Comparison of ENCODE assay signal across 11 cellular contexts in genomic region chr16:2755158-2755557, GRCh38. TPM values are rescaled to one million over a fixed set of nuclear protein-coding genes. Genes with fewer than 3 reads are reported as not detected.
DNase-seq lines count a peak whose midpoint lies in the region; ATAC-seq and TF ChIP-seq lines count a peak whose summit lies in the region.
"Had no signal": no experiment of that assay in that cellular context is flagged by ENCODE, and none has a peak within 500 bp of the region (broad histone marks: within the 10 kb centered on the region; RNA-seq: fewer than 3 reads in every experiment).

No MANE protein-coding gene starts in this region.

- no peak overlapping the region for H4K91ac ChIP-seq in neuronal stem cell (ENCODE audit: low read depth, low read length, poor library complexity)

- H3K79me1 ChIP-seq in neuronal stem cell (ENCODE audit: low read depth, low read length) = peaks cover 6% of the 10 kb centered on the region

- in situ Hi-C loops in astrocyte of the cerebellum (cut with HindIII; ENCODE audit: low sequenced_read_pairs) = no loop called here

- no peak for TF ChIP-seq POLR2A in HCT116 (IDR thresholded peaks at IDR 0.05; ENCODE audit: borderline replicate concordance, extremely low read depth, insufficient read depth, insufficient read length)

- no TSS peak for BruUV-seq in HCT116 (replicated peaks; lab: Mats Ljungman, UMichigan)

- H3K9me3 ChIP-seq in HCT116 (ENCODE audit: control insufficient read depth in 1 of 2, insufficient read depth in 1 of 2, low read depth in 1 of 2, low read length in 2 of 2) (no peaks in the 10 kb centered on the region), mucosa of rectum (ENCODE audit: control insufficient read depth in 2 of 2, low read length in 2 of 2) (no peaks in the 10 kb centered on the region), neuronal stem cell (replicated peaks in 1 of 2; ENCODE audit: control insufficient read depth in 2 of 2, insufficient read depth in 1 of 2, low read depth in 1 of 2, low read length in 2 of 2) (peaks cover 3 to 4% of the 10 kb centered on the region in 2 donors)

- H3K4ac ChIP-seq in neuronal stem cell (ENCODE audit: low read length) = no peak overlapping the region

- H3K4me3 ChIP-seq in HCT116 (replicated peaks in 1 of 2; ENCODE audit: low read depth in 1 of 2, low read length in 2 of 2) (peak overlapping the region in 1 of 2 experiments; percentile 92; a peak in 1 of 4 replicates), astrocyte of the cerebellum (ENCODE audit: low read depth, low read length) (peak overlapping the region; percentile 93), mucosa of rectum (ENCODE audit: low read length in 2 of 2) (peak overlapping the region; percentile 87 to 98), neuronal stem cell (ENCODE audit: low read length in 2 of 2) (peak overlapping the region in 1 of 2 donors; percentile 96)

- DNase-seq in HCT116 (ENCODE audit: low read depth, low spot score) (no peak), astrocyte of the cerebellum (ENCODE audit: low read depth) (no peak), neuronal stem cell (ENCODE audit: low spot score) (no peak), HUDEP-2 (lab: John Stamatoyannopoulos, UW; ENCODE audit: unreplicated experiment in 76 of 76) (no peak)
- no peak for DNase-seq in central memory CD4-positive, alpha-beta T cell
- DNase-seq: DMS79 treated with DMSO at 0.1 percent for 48 hours had no signal

- WGBS in neuronal stem cell (ENCODE audit: extremely low coverage in 2 of 2, insufficient read length in 2 of 2, insufficient replicate concordance in 1 of 2), 2 donors = 100% methylated on average over 1 of the region's 3 CpGs; no CpG with 5 or more reads in 1 of the 2 donors

- H2BK5ac ChIP-seq in neuronal stem cell (ENCODE audit: low read length) = no peak overlapping the region

- peaks cover 40 to 58% of the 10 kb centered on the region in 2 experiments for H3K36me3 ChIP-seq in HCT116 (ENCODE audit: control insufficient read depth in 1 of 2, insufficient read depth in 2 of 2, low read length in 2 of 2)
- peaks cover 37% of the 10 kb centered on the region in 2 donors for H3K36me3 ChIP-seq in mucosa of rectum (ENCODE audit: control insufficient read depth in 2 of 2, insufficient read depth in 2 of 2, low read length in 2 of 2)
- H3K36me3 ChIP-seq in neuronal stem cell (replicated peaks in 1 of 2; ENCODE audit: control insufficient read depth in 2 of 2, insufficient read depth in 2 of 2, low read length in 2 of 2) = peaks cover 37 to 70% of the 10 kb centered on the region in 2 donors

- TF ChIP-seq RAD21 in HCT116 (IDR thresholded peaks at IDR 0.05; ENCODE audit: low read depth) = no peak

- RAD21 ChIA-PET in HCT116 (lab: Charles Lee; ENCODE audit: low non-redundant PET in 1 of 2, low total read pairs in 2 of 2, uncharacterized antibody in 2 of 2, unreplicated experiment in 2 of 2) = no interaction called here

- no peak overlapping the region for H2AK5ac ChIP-seq in neuronal stem cell (ENCODE audit: low read depth, low read length)

- H3K14ac ChIP-seq in neuronal stem cell (ENCODE audit: low read length) = no peak overlapping the region

- peaks cover 42% of the 10 kb centered on the region; the same call in 1 of the 2 replicates for H4K20me1 ChIP-seq in HCT116 (ENCODE audit: insufficient read depth)

- H3K18ac ChIP-seq in neuronal stem cell (ENCODE audit: low read length) = no peak overlapping the region

- H2BK15ac ChIP-seq in neuronal stem cell (ENCODE audit: low read length) = no peak overlapping the region

- TF ChIP-seq CTCF in 22Rv1 (IDR thresholded peaks at IDR 0.05) (no peak), HCT116 (IDR thresholded peaks at IDR 0.05 in 2 of 3, conservative IDR thresholded peaks at IDR 0.05 in 1 of 3; ENCODE audit: borderline replicate concordance in 1 of 3, insufficient read depth in 1 of 3, low read depth in 2 of 3, low read length in 2 of 3) (no peak), astrocyte of the cerebellum (IDR thresholded peaks at IDR 0.05; ENCODE audit: low read depth, low read length, missing control alignments) (no peak)

- H2BK12ac ChIP-seq in neuronal stem cell (ENCODE audit: low read length) = no peak overlapping the region

- ATAC-seq in HCT116 (no peak), GM21390 (IDR thresholded peaks at IDR 0.05; ENCODE audit: unreplicated experiment) (no peak)

- no peaks in the 10 kb centered on the region for H3K9me2 ChIP-seq in HCT116 (ENCODE audit: insufficient read depth)

- H4K8ac ChIP-seq in neuronal stem cell (ENCODE audit: low read depth, low read length) = no peak overlapping the region

- H3K4me2 ChIP-seq in HCT116 (ENCODE audit: low read length) = peak overlapping the region; percentile 76; the same call in 1 of the 2 replicates
- no peak overlapping the region for H3K4me2 ChIP-seq in neuronal stem cell (ENCODE audit: insufficient read depth, low read length, poor library complexity, severe bottlenecking)

- POLR2A ChIA-PET in HCT116 (lab: Charles Lee) = no interaction called here

- H3K27me3 ChIP-seq in HCT116 (ENCODE audit: insufficient read depth, low read length) (no peaks in the 10 kb centered on the region), mucosa of rectum (ENCODE audit: control insufficient read depth in 2 of 2, insufficient read depth in 2 of 2, low read length in 2 of 2) (no peaks in the 10 kb centered on the region), neuronal stem cell (ENCODE audit: control insufficient read depth in 3 of 3, insufficient read depth in 3 of 3, low read depth in 1 of 3, low read length in 3 of 3) (no peaks in the 10 kb centered on the region)

- H3K23ac ChIP-seq in neuronal stem cell (ENCODE audit: low read depth, low read length, poor library complexity) = no peak overlapping the region

- H3K9ac ChIP-seq in HCT116 (ENCODE audit: low read length) (peak overlapping the region; percentile 90; the same call in 1 of the 2 replicates), mucosa of rectum (ENCODE audit: low read depth in 1 of 2, low read length in 2 of 2) (peak overlapping the region in 1 of 2 donors; percentile 92), neuronal stem cell (ENCODE audit: low read depth, low read length, poor library complexity) (no peak overlapping the region)

- H3K4me1 ChIP-seq in HCT116 (ENCODE audit: control insufficient read depth in 1 of 2, insufficient read depth in 2 of 2, low read length in 2 of 2) = peaks cover 18 to 32% of the 10 kb centered on the region in 2 experiments
- peaks cover 21 to 25% of the 10 kb centered on the region in 2 donors for H3K4me1 ChIP-seq in mucosa of rectum (ENCODE audit: control insufficient read depth in 2 of 2, insufficient read depth in 2 of 2, low read length in 2 of 2)
- H3K4me1 ChIP-seq in neuronal stem cell (ENCODE audit: control insufficient read depth in 2 of 2, insufficient read depth in 1 of 2, low read depth in 1 of 2, low read length in 2 of 2) = peaks cover 13 to 17% of the 10 kb centered on the region in 2 donors

- H3K79me2 ChIP-seq in HCT116 (ENCODE audit: insufficient read depth, low read length) = peaks cover 90% of the 10 kb centered on the region

- H3K27ac ChIP-seq in 22Rv1 (0 out of 2 replicates have a peak overlapping the region, but pooled peaks have one; percentile 7), HCT116 (ENCODE audit: low read depth, low read length) (no peak overlapping the region), mucosa of rectum (ENCODE audit: low read depth in 2 of 2, low read length in 2 of 2) (no peak overlapping the region), neuronal stem cell (replicated peaks; ENCODE audit: low read length) (no peak overlapping the region)

- no peak overlapping the region for H2BK120ac ChIP-seq in neuronal stem cell (ENCODE audit: low read depth, low read length)

- intact Hi-C loops in HCT116 (cut with micrococcal nuclease) = no loop called here

- no peak overlapping the region for H2AFZ ChIP-seq in HCT116 (ENCODE audit: low read depth, low read length, poor library complexity, severe bottlenecking)
- H2AFZ ChIP-seq in neuronal stem cell (ENCODE audit: low read length) = no peak overlapping the region

- CTCF ChIA-PET in HCT116 (lab: Charles Lee) = no interaction called here

TF ChIP-seq in HCT116, 20 proteins besides CTCF, POLR2A, EP300 and RAD21:
- TF ChIP-seq YY1 (IDR thresholded peaks at IDR 0.05; ENCODE audit: extremely low read depth, insufficient replicate concordance, low read depth, low read length) (no peak), SRF (IDR thresholded peaks at IDR 0.05; ENCODE audit: low read depth) (no peak)

RNA-seq across cellular contexts. Expression of gene SRRM2, which starts 2.7 kb away (rescaled TPM):
- total RNA-seq in HCT116 (2021; ENCODE audit: unreplicated experiment) = 541 TPM
- polyA plus RNA-seq in HCT116 (2012) = 558 and 559 TPM in 2 replicates
- 516 TPM for polyA plus RNA-seq in neuronal stem cell (2013, experiment 1 of 2)
- 512 TPM for polyA plus RNA-seq in neuronal stem cell (2013, experiment 2 of 2)

RNA-seq across cellular contexts. Expression of gene ELOB, which starts 21.9 kb away (rescaled TPM):
- 239 TPM for total RNA-seq in HCT116 (2021; ENCODE audit: unreplicated experiment)
- 345 and 434 TPM in 2 replicates for polyA plus RNA-seq in HCT116 (2012)
- polyA plus RNA-seq in neuronal stem cell (2013, experiment 1 of 2) = 177 TPM
- 174 TPM for polyA plus RNA-seq in neuronal stem cell (2013, experiment 2 of 2)

RNA-seq across cellular contexts. Expression of gene PRSS33, which starts 32.2 kb away (rescaled TPM):
- not detected for total RNA-seq in HCT116 (2021; ENCODE audit: unreplicated experiment)
- 0.08 and 0.09 TPM in 2 replicates for polyA plus RNA-seq in HCT116 (2012)
- 2.3 TPM for polyA plus RNA-seq in neuronal stem cell (2013, experiment 1 of 2)
- polyA plus RNA-seq in neuronal stem cell (2013, experiment 2 of 2) = 2.2 TPM
- total RNA-seq: frontal cortex, M059J had no signal

RNA-seq across cellular contexts. Expression of gene PRSS27, which starts 35.1 kb away (rescaled TPM):
- 3.3 TPM for total RNA-seq in HCT116 (2021; ENCODE audit: unreplicated experiment)
- 2.7 and 3.2 TPM in 2 replicates for polyA plus RNA-seq in HCT116 (2012)
- 3.6 TPM for polyA plus RNA-seq in neuronal stem cell (2013, experiment 1 of 2)
- 3.8 TPM for polyA plus RNA-seq in neuronal stem cell (2013, experiment 2 of 2)

RNA-seq across cellular contexts. Expression of gene PRSS41, which starts 43.1 kb away (rescaled TPM):
- not detected for total RNA-seq in HCT116 (2021; ENCODE audit: unreplicated experiment)
- polyA plus RNA-seq in HCT116 (2012) = not detected in 2 replicates
- polyA plus RNA-seq in neuronal stem cell (2013, experiment 1 of 2) = not detected
- polyA plus RNA-seq in neuronal stem cell (2013, experiment 2 of 2) = not detected
- total RNA-seq: frontal cortex, M059J had no signal
